In the genomic region with DNA sequence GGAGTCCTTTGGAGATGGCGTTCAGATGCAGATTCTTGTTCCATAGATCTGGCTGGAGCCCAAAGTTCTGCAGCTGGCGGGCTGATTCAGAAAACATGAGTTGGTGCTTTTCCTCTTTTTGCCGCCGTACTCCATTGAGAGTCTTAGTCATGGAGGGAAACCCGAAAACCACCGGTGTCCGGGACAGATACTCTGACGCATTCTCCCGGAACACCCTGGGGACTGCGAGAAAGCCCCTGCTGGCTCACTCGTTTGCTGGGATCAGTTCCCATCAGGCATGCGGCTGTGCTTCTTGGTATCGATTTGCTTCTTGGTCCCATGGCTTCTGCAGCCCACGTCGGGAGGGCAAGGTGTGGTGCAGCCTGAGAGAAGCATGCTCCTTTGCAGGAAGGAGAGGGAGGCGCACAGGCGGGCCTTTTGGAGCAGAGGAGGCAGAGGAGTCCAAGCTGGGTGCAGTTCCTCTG, we compare ENCODE assay signal across 8 cellular contexts. TPM values are rescaled to one million over a fixed set of nuclear protein-coding genes. Genes with fewer than 3 reads are reported as not detected.
DNase-seq lines count a peak whose midpoint lies in the region; ATAC-seq and TF ChIP-seq lines count a peak whose summit lies in the region.

No MANE protein-coding gene starts in this region.

- DNase-seq in AG10803 (ENCODE audit: low read depth) (peak; percentile 91), HS-5 (ENCODE audit: low read depth) (peak; percentile 74), brain microvascular endothelial cell (peak; percentile 95), mucosa of gallbladder (ENCODE audit: low spot score) (peak; percentile 51), NCI-H2171 (lab: John Stamatoyannopoulos, UW) (no peak)

- no peaks in the 10 kb centered on the region for H3K27me3 ChIP-seq in brain microvascular endothelial cell (replicated peaks)

- in situ Hi-C loops in brain microvascular endothelial cell (cut with HindIII; ENCODE audit: low pct_ligation_motif_present, low sequenced_read_pairs) = no loop called here

- H3K36me3 ChIP-seq in brain microvascular endothelial cell (replicated peaks) = no peaks in the 10 kb centered on the region

- H3K4me3 ChIP-seq in AG10803 (ENCODE audit: low read length) (peak overlapping the region; percentile 1), brain microvascular endothelial cell (ENCODE audit: low read depth, low read length) (no peak overlapping the region)

- ATAC-seq in HG02981 (IDR thresholded peaks at IDR 0.05; ENCODE audit: unreplicated experiment) (no peak), GM19324 (IDR thresholded peaks at IDR 0.05; ENCODE audit: low FRiP score, unreplicated experiment) (no peak), HG03378 (IDR thresholded peaks at IDR 0.05; ENCODE audit: unreplicated experiment) (no peak)

- TF ChIP-seq CTCF in AG10803 (conservative IDR thresholded peaks at IDR 0.05; ENCODE audit: low read length) (no peak), brain microvascular endothelial cell (IDR thresholded peaks at IDR 0.05; ENCODE audit: low read depth, low read length, missing control alignments) (peak; percentile 18)

- H3K27ac ChIP-seq in brain microvascular endothelial cell = peak overlapping the region; percentile 71

RNA-seq across cellular contexts. Expression of gene PFKFB3, which starts 30.8 kb away (rescaled TPM):
- 100 TPM for total RNA-seq in mucosa of gallbladder
